In the genomic region with DNA sequence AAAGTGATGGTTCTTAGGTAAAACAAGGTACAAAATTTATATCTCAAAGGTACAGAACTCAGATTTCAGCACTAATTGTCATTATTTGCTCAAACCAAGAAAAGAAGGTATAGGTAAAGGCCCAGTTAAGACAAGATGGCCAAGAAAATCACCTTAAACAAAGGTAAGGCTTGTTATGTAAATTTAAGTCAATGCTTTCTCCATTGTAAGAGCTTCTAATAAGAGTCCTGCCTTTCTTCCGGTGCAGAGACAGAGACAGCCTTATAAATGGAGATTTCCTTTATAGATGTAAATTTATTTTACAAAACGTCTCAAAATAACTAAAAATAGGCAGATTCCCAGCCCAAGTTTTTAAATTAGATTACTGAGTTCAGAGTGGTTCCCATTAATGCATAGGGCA, we compare ENCODE assay signal across 2 cellular contexts.
A peak's percentile ranks its signal among the peaks of the same experiment; 100 is the strongest.
TF ChIP-seq lines count a peak whose summit lies in the region.

No MANE protein-coding gene starts in this region.

TF ChIP-seq in GM23338, 12 proteins besides CTCF, POLR2A, EP300 and RAD21 (continued from another document):
- TF ChIP-seq, protein P1, sequence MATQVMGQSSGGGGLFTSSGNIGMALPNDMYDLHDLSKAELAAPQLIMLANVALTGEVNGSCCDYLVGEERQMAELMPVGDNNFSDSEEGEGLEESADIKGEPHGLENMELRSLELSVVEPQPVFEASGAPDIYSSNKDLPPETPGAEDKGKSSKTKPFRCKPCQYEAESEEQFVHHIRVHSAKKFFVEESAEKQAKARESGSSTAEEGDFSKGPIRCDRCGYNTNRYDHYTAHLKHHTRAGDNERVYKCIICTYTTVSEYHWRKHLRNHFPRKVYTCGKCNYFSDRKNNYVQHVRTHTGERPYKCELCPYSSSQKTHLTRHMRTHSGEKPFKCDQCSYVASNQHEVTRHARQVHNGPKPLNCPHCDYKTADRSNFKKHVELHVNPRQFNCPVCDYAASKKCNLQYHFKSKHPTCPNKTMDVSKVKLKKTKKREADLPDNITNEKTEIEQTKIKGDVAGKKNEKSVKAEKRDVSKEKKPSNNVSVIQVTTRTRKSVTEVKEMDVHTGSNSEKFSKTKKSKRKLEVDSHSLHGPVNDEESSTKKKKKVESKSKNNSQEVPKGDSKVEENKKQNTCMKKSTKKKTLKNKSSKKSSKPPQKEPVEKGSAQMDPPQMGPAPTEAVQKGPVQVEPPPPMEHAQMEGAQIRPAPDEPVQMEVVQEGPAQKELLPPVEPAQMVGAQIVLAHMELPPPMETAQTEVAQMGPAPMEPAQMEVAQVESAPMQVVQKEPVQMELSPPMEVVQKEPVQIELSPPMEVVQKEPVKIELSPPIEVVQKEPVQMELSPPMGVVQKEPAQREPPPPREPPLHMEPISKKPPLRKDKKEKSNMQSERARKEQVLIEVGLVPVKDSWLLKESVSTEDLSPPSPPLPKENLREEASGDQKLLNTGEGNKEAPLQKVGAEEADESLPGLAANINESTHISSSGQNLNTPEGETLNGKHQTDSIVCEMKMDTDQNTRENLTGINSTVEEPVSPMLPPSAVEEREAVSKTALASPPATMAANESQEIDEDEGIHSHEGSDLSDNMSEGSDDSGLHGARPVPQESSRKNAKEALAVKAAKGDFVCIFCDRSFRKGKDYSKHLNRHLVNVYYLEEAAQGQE (IDR thresholded peaks at IDR 0.05; ENCODE audit: unreplicated experiment): no peak
- no peak for TF ChIP-seq CREB1 (CRISPR knock-in tag; IDR thresholded peaks at IDR 0.05; ENCODE audit: low read depth)
- peak; percentile 55; the same call in 1 of the 2 replicates for TF ChIP-seq NANOG (IDR thresholded peaks at IDR 0.05; ENCODE audit: borderline replicate concordance)
TF ChIP-seq in GM23338: peak in this region for 1.

TF ChIP-seq in H1, 55 proteins besides CTCF, POLR2A, EP300 and RAD21:
- TF ChIP-seq, protein P2, sequence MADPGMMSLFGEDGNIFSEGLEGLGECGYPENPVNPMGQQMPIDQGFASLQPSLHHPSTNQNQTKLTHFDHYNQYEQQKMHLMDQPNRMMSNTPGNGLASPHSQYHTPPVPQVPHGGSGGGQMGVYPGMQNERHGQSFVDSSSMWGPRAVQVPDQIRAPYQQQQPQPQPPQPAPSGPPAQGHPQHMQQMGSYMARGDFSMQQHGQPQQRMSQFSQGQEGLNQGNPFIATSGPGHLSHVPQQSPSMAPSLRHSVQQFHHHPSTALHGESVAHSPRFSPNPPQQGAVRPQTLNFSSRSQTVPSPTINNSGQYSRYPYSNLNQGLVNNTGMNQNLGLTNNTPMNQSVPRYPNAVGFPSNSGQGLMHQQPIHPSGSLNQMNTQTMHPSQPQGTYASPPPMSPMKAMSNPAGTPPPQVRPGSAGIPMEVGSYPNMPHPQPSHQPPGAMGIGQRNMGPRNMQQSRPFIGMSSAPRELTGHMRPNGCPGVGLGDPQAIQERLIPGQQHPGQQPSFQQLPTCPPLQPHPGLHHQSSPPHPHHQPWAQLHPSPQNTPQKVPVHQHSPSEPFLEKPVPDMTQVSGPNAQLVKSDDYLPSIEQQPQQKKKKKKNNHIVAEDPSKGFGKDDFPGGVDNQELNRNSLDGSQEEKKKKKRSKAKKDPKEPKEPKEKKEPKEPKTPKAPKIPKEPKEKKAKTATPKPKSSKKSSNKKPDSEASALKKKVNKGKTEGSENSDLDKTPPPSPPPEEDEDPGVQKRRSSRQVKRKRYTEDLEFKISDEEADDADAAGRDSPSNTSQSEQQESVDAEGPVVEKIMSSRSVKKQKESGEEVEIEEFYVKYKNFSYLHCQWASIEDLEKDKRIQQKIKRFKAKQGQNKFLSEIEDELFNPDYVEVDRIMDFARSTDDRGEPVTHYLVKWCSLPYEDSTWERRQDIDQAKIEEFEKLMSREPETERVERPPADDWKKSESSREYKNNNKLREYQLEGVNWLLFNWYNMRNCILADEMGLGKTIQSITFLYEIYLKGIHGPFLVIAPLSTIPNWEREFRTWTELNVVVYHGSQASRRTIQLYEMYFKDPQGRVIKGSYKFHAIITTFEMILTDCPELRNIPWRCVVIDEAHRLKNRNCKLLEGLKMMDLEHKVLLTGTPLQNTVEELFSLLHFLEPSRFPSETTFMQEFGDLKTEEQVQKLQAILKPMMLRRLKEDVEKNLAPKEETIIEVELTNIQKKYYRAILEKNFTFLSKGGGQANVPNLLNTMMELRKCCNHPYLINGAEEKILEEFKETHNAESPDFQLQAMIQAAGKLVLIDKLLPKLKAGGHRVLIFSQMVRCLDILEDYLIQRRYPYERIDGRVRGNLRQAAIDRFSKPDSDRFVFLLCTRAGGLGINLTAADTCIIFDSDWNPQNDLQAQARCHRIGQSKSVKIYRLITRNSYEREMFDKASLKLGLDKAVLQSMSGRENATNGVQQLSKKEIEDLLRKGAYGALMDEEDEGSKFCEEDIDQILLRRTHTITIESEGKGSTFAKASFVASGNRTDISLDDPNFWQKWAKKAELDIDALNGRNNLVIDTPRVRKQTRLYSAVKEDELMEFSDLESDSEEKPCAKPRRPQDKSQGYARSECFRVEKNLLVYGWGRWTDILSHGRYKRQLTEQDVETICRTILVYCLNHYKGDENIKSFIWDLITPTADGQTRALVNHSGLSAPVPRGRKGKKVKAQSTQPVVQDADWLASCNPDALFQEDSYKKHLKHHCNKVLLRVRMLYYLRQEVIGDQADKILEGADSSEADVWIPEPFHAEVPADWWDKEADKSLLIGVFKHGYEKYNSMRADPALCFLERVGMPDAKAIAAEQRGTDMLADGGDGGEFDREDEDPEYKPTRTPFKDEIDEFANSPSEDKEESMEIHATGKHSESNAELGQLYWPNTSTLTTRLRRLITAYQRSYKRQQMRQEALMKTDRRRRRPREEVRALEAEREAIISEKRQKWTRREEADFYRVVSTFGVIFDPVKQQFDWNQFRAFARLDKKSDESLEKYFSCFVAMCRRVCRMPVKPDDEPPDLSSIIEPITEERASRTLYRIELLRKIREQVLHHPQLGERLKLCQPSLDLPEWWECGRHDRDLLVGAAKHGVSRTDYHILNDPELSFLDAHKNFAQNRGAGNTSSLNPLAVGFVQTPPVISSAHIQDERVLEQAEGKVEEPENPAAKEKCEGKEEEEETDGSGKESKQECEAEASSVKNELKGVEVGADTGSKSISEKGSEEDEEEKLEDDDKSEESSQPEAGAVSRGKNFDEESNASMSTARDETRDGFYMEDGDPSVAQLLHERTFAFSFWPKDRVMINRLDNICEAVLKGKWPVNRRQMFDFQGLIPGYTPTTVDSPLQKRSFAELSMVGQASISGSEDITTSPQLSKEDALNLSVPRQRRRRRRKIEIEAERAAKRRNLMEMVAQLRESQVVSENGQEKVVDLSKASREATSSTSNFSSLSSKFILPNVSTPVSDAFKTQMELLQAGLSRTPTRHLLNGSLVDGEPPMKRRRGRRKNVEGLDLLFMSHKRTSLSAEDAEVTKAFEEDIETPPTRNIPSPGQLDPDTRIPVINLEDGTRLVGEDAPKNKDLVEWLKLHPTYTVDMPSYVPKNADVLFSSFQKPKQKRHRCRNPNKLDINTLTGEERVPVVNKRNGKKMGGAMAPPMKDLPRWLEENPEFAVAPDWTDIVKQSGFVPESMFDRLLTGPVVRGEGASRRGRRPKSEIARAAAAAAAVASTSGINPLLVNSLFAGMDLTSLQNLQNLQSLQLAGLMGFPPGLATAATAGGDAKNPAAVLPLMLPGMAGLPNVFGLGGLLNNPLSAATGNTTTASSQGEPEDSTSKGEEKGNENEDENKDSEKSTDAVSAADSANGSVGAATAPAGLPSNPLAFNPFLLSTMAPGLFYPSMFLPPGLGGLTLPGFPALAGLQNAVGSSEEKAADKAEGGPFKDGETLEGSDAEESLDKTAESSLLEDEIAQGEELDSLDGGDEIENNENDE (IDR thresholded peaks at IDR 0.05; ENCODE audit: insufficient replicate concordance, low read length): peak; percentile 33
- TF ChIP-seq NANOG (IDR thresholded peaks at IDR 0.05; ENCODE audit: insufficient read depth, low read depth, low read length, poor library complexity, severe bottlenecking): no peak
TF ChIP-seq in H1: peak in this region for 1.
